17 cellular contexts compared by ENCODE assay signal in the genomic region with DNA sequence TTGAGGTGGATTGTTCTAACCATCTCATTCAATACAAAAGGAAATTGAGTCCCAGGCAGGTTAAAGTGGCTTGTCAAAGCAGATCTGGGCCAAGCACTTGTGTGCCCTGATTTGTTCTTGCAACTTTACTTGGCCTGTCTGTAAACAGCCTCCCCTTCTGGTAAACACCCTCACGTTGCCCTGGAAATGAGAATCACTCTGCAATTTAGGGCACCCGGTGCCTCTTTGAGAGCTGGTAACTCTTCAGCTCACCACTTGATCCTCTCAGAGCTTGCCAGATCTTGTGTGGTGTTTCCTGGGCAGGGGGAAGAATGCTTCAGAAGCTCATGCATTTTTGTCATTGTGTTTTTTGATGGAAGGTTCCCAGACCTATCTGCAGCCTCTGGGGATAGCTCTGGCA. TPM values are rescaled to one million over a fixed set of nuclear protein-coding genes. Genes with fewer than 3 reads are reported as not detected.
"Had no signal": no experiment of that assay in that cellular context is flagged by ENCODE, and none has a peak within 500 bp of the region (broad histone marks: within the 10 kb centered on the region; RNA-seq: fewer than 3 reads in every experiment).

No MANE protein-coding gene starts in this region.

- H3K36me3 ChIP-seq: esophagus squamous epithelium, prostate gland, right atrium auricular region had no signal

- H3K9me3 ChIP-seq: esophagus squamous epithelium, prostate gland, right atrium auricular region had no signal

- ATAC-seq: activated CD4-positive, CD25-positive, alpha-beta regulatory T cell treated with anti-CD3 and anti-CD28 coated beads, Interleukin-2, amount 50 U/mL, for 24 hours; activated T-cell treated with anti-CD3 and anti-CD28 coated beads, Interleukin-2, amount 50 U/mL, for 4 hours; left cardiac atrium had no signal

- H3K4me3 ChIP-seq: esophagus squamous epithelium, lung, prostate gland, right atrium auricular region had no signal

- H3K4me1 ChIP-seq: esophagus squamous epithelium, prostate gland, right atrium auricular region had no signal

- DNase-seq: activated CD4-positive, alpha-beta T cell treated with anti-CD3 and anti-CD28 coated beads, Interleukin-2, amount 50 U/mL, for 1 hour; activated CD8-positive, alpha-beta memory T cell treated with anti-CD3 and anti-CD28 coated beads, Interleukin-2, amount 50 U/mL, for 4 hours; activated naive CD4-positive, alpha-beta T cell treated with anti-CD3 and anti-CD28 coated beads for 36 hours; activated T-cell treated with anti-CD3 and anti-CD28 coated beads, Interleukin-2, amount 50 U/mL, for 4 hours; aorta; cerebellar nuclear complex; effector CD8-positive, alpha-beta T cell; esophagus squamous epithelium; left cardiac atrium; stimulated activated CD4-positive, alpha-beta T cell treated with anti-CD3 and anti-CD28 coated beads, Interleukin-2, amount 100 ng/mL, for 24 hours; T-helper 1 cell; T1000 had no signal

- H3K27me3 ChIP-seq: right atrium auricular region had no signal

- H3K27ac ChIP-seq: esophagus squamous epithelium, prostate gland, right atrium auricular region had no signal

RNA-seq across cellular contexts. Expression of a gene that starts 11.2 kb away (rescaled TPM):
- total RNA-seq: myocyte had no signal
